Comparison of ENCODE assay signal across 15 cellular contexts in the genomic region with DNA sequence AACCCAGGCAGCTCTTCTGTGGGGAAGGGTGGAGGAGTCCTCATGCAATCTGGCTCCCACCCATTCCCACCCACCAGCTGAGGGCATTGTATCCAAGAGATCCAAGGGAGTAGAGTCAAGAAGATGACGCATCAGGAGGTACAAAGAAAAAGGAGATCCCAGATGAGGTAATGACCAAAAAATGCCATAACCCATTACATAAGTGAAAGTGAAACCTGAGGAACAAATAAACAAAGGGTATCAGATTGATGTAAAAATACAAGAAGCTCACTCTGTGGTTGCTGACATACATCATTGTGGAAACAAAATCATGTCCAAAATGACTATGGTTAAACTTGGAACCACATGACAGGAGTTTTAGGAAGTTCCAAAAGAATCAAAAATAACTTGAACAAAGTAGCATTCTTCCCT. TPM values are rescaled to one million over a fixed set of nuclear protein-coding genes. Genes with fewer than 3 reads are reported as not detected.
DNase-seq lines count a peak whose midpoint lies in the region; ATAC-seq and TF ChIP-seq lines count a peak whose summit lies in the region.
"Had no signal": no experiment of that assay in that cellular context is flagged by ENCODE, and none has a peak within 500 bp of the region (broad histone marks: within the 10 kb centered on the region; RNA-seq: fewer than 3 reads in every experiment).

No MANE protein-coding gene starts in this region.

- no peak for TF ChIP-seq CTCF in AG09309 (IDR thresholded peaks at IDR 0.05; ENCODE audit: control insufficient read depth, insufficient read depth, low read depth, low read length, missing control alignments)
- TF ChIP-seq CTCF in foreskin fibroblast (IDR thresholded peaks at IDR 0.05; ENCODE audit: low read depth, low read length) = no peak
- TF ChIP-seq CTCF in left ventricle myocardium inferior (IDR thresholded peaks at IDR 0.05; ENCODE audit: borderline replicate concordance) = no peak

- H3K4me3 ChIP-seq in AG09309 (ENCODE audit: control insufficient read depth, low read depth, low read length) (no peak overlapping the region), foreskin fibroblast (ENCODE audit: low read depth in 1 of 2, low read length in 2 of 2) (no peak overlapping the region), left ventricle myocardium inferior (no peak overlapping the region)
- H3K4me3 ChIP-seq: sigmoid colon, uterus had no signal

- H3K4me3 Mint-ChIP-seq in activated CD8-positive, alpha-beta T cell treated with anti-CD3 and anti-CD28 coated beads, Interleukin-2, amount 10 ng/mL, durations not matched to agents 7 days and 5 days = no peak overlapping the region
- H3K4me3 Mint-ChIP-seq: activated naive CD4-positive, alpha-beta T cell treated with anti-CD3 and anti-CD28 coated beads, Interleukin-2, amount 50 U/mL, for 24 hours; CD4-positive, alpha-beta T cell had no signal

- POLR2A ChIA-PET in activated CD8-positive, alpha-beta T cell treated with anti-CD3 and anti-CD28 coated beads, Interleukin-2, amount 10 ng/mL, durations not matched to agents 7 days and 5 days (lab: Charles Lee) = interaction anchor here (0.8 kb wide), 1 partner anchor 488 kb away, joined by 3 read pairs; no protein-coding TSS in a partner anchor

- no peaks in the 10 kb centered on the region for H3K27me3 Mint-ChIP-seq in activated CD8-positive, alpha-beta T cell treated with anti-CD3 and anti-CD28 coated beads, Interleukin-2, amount 10 ng/mL, durations not matched to agents 7 days and 5 days (ENCODE audit: low read depth)
- H3K27me3 Mint-ChIP-seq: activated naive CD4-positive, alpha-beta T cell treated with anti-CD3 and anti-CD28 coated beads, Interleukin-2, amount 50 U/mL, for 24 hours; CD4-positive, alpha-beta T cell had no signal

- H3K36me3 ChIP-seq in left ventricle myocardium inferior = peaks cover 32% of the 10 kb centered on the region
- H3K36me3 ChIP-seq: uterus had no signal

- H3K27ac ChIP-seq in left ventricle myocardium inferior (replicated peaks) = no peak overlapping the region
- H3K27ac ChIP-seq: sigmoid colon, uterus had no signal

- peaks cover 24% of the 10 kb centered on the region for H3K9me3 ChIP-seq in left ventricle myocardium inferior (replicated peaks)

- intact Hi-C loops in left ventricle myocardium inferior (cut with micrococcal nuclease) = no loop called here

- peaks cover 6% of the 10 kb centered on the region for H3K4me1 Mint-ChIP-seq in activated CD8-positive, alpha-beta T cell treated with anti-CD3 and anti-CD28 coated beads, Interleukin-2, amount 10 ng/mL, durations not matched to agents 7 days and 5 days (ENCODE audit: low read depth)
- H3K4me1 Mint-ChIP-seq: activated naive CD4-positive, alpha-beta T cell treated with anti-CD3 and anti-CD28 coated beads, Interleukin-2, amount 50 U/mL, for 24 hours had no signal

- no peak overlapping the region for H3K27ac Mint-ChIP-seq in activated CD8-positive, alpha-beta T cell treated with anti-CD3 and anti-CD28 coated beads, Interleukin-2, amount 10 ng/mL, durations not matched to agents 7 days and 5 days
- H3K27ac Mint-ChIP-seq: activated naive CD4-positive, alpha-beta T cell treated with anti-CD3 and anti-CD28 coated beads, Interleukin-2, amount 50 U/mL, for 24 hours; CD4-positive, alpha-beta T cell had no signal

- CTCF ChIA-PET in activated CD8-positive, alpha-beta T cell treated with anti-CD3 and anti-CD28 coated beads, Interleukin-2, amount 10 ng/mL, durations not matched to agents 7 days and 5 days (lab: Charles Lee) = no interaction called here

- peak; percentile 36 for ATAC-seq in activated CD8-positive, alpha-beta T cell treated with anti-CD3 and anti-CD28 coated beads, Interleukin-2, amount 10 ng/mL, durations not matched to agents 7 days and 5 days
- no peak for ATAC-seq in GM21576 (IDR thresholded peaks at IDR 0.05; ENCODE audit: unreplicated experiment)
- ATAC-seq: HCT116 had no signal

- H3K36me3 Mint-ChIP-seq in activated CD8-positive, alpha-beta T cell treated with anti-CD3 and anti-CD28 coated beads, Interleukin-2, amount 10 ng/mL, durations not matched to agents 7 days and 5 days (ENCODE audit: low read depth) = peaks cover 40% of the 10 kb centered on the region

- no peaks in the 10 kb centered on the region for H3K4me1 ChIP-seq in left ventricle myocardium inferior
- H3K4me1 ChIP-seq: uterus had no signal

- H3K9me3 Mint-ChIP-seq in activated CD8-positive, alpha-beta T cell treated with anti-CD3 and anti-CD28 coated beads, Interleukin-2, amount 10 ng/mL, durations not matched to agents 7 days and 5 days (ENCODE audit: insufficient read depth) = peaks cover 19% of the 10 kb centered on the region

- no peaks in the 10 kb centered on the region for H3K27me3 ChIP-seq in left ventricle myocardium inferior (ENCODE audit: low read depth)
- H3K27me3 ChIP-seq: sigmoid colon, uterus had no signal

- DNase-seq in AG09309 (ENCODE audit: low read depth) = peak; percentile 70
- peak; percentile 94 for DNase-seq in HS-27A (ENCODE audit: low read depth)
- no peak for DNase-seq in activated CD8-positive, alpha-beta T cell treated with anti-CD3 and anti-CD28 coated beads, Interleukin-2, amount 10 ng/mL, durations not matched to agents 7 days and 5 days
- DNase-seq in foreskin fibroblast = peak; percentile 81 to 86
- DNase-seq in left ventricle myocardium inferior = no peak
- DNase-seq in NCI-H2107 (lab: John Stamatoyannopoulos, UW) = no peak
- DNase-seq in GOT3 (lab: John Stamatoyannopoulos, UW) = no peak
- DNase-seq: CD4-positive, alpha-beta T cell; effector CD4-positive, alpha-beta T cell; NCI-H526 treated with DMSO at 0.1 percent for 48 hours; sigmoid colon; uterus had no signal

RNA-seq across cellular contexts. Expression of gene CCN1, which starts 42.5 kb away (rescaled TPM):
- total RNA-seq in activated CD8-positive, alpha-beta T cell treated with anti-CD3 and anti-CD28 coated beads, Interleukin-2, amount 10 ng/mL, durations not matched to agents 7 days and 5 days = not detected
- total RNA-seq in left ventricle myocardium inferior = 38.7 TPM
- total RNA-seq: CD4-positive, alpha-beta T cell had no signal

Comparison
In these comparisons a context has a peak if more than half of its experiments do, and no peak if none do; other contexts are left out.
1. DNase-seq: peak in AG09309 (single experiment), HS-27A (single experiment) and foreskin fibroblast (2 of 2); none in activated CD8-positive, alpha-beta T cell treated with anti-CD3 and anti-CD28 coated beads, Interleukin-2, amount 10 ng/mL, durations not matched to agents 7 days and 5 days (single experiment), left ventricle myocardium inferior (single experiment), NCI-H2107 (single experiment) and GOT3 (single experiment).
2. RNA of gene CCN1, which starts 42.5 kb away (total RNA-seq): 38.7 TPM in left ventricle myocardium inferior (single experiment); not detected in activated CD8-positive, alpha-beta T cell treated with anti-CD3 and anti-CD28 coated beads, Interleukin-2, amount 10 ng/mL, durations not matched to agents 7 days and 5 days; every median in the first group is over 10 times any median in the second.